In genomic region chr2:97662895-97663625, GRCh38 we compare ENCODE assay signal across 8 cellular contexts. TPM values are rescaled to one million over a fixed set of nuclear protein-coding genes. Genes with fewer than 3 reads are reported as not detected.
DNase-seq lines count a peak whose midpoint lies in the region; ATAC-seq and TF ChIP-seq lines count a peak whose summit lies in the region.

No MANE protein-coding gene starts in this region.

- H3K4me3 Mint-ChIP-seq in activated B cell treated with CpG ODN at 0.5 μM for 24 hours = peak overlapping the region; percentile 91

- POLR2A ChIA-PET in activated B cell treated with CpG ODN at 0.5 μM for 24 hours (lab: Charles Lee) = interaction anchor here (0.9 to 7.5 kb wide), 4 partner anchors 8 to 73 kb away, joined by 4 to 207 read pairs (median 8); partner anchors contain the start of genes ANKRD36B and COX5B

- CTCF ChIA-PET in activated B cell treated with CpG ODN at 0.5 μM for 24 hours (lab: Charles Lee) = interaction anchor here (1.5 to 2.9 kb wide), 3 partner anchors 17 to 73 kb away, joined by 4 to 18 read pairs (median 5); partner anchors contain the start of gene COX5B

- peaks cover 28% of the 10 kb centered on the region for H3K4me1 Mint-ChIP-seq in activated B cell treated with CpG ODN at 0.5 μM for 24 hours

- H3K27ac ChIP-seq in caudate nucleus (ENCODE audit: low read depth, low read length) = peak overlapping the region; percentile 78

- H3K9me3 Mint-ChIP-seq in activated B cell treated with CpG ODN at 0.5 μM for 24 hours = no peaks in the 10 kb centered on the region

- peak overlapping the region; percentile 91 for H3K27ac Mint-ChIP-seq in activated B cell treated with CpG ODN at 0.5 μM for 24 hours

- H3K36me3 Mint-ChIP-seq in activated B cell treated with CpG ODN at 0.5 μM for 24 hours (ENCODE audit: low read depth) = peaks cover 31% of the 10 kb centered on the region

- no peak for TF ChIP-seq CTCF in activated B cell treated with CpG ODN at 0.5 μM for 24 hours (IDR thresholded peaks at IDR 0.05)

- intact Hi-C loops in activated B cell treated with CpG ODN at 0.5 μM for 24 hours (cut with micrococcal nuclease) = loop anchor here (1.0 to 10.0 kb wide), 9 partner anchors 84 to 1829 kb away; partner anchors contain the start of genes ANKRD39, C2orf15, CNNM3 and CNNM4

- DNase-seq in NCI-H1436 (lab: John Stamatoyannopoulos, UW) (peak; percentile 27), NCI-H1436 treated with DMSO at 0.1 percent for 48 hours (lab: John Stamatoyannopoulos, UW) (no peak), NCI-H1092 (lab: John Stamatoyannopoulos, UW) (peak; percentile 26), activated B cell treated with CpG ODN at 0.5 μM for 24 hours (peak; percentile 22), caudate nucleus (lab: John Stamatoyannopoulos, UW) (peak in 49 of 61 donors; percentile 14 to 79 (median 52)), islet precursor cell (peak; percentile 95)
- DNase-seq in stimulated activated CD4-positive, alpha-beta T cell treated with anti-CD3 and anti-CD28 coated beads, Interleukin-12 subunit alpha, Interleukin-12 subunit beta, amount 100 ng/mL, for 48 hours (ENCODE audit: low read depth in 2 of 3, low spot score in 1 of 3) = peak; percentile 81 to 87 (median 82)

- ATAC-seq in HG02623 (IDR thresholded peaks at IDR 0.05; ENCODE audit: unreplicated experiment) (peak; percentile 37), activated B cell treated with CpG ODN at 0.5 μM for 24 hours (ENCODE audit: low read depth) (peak; percentile 35)

- no peaks in the 10 kb centered on the region for H3K27me3 Mint-ChIP-seq in activated B cell treated with CpG ODN at 0.5 μM for 24 hours

RNA-seq across cellular contexts. Expression of gene ACTR1B, which starts 0.8 kb away (rescaled TPM):
- total RNA-seq in activated B cell treated with CpG ODN at 0.5 μM for 24 hours = 55.0 and 55.9 TPM in 2 replicates

RNA-seq across cellular contexts. Expression of gene C2orf92, which starts 6.5 kb away (rescaled TPM):
- total RNA-seq in activated B cell treated with CpG ODN at 0.5 μM for 24 hours = 8.9 and 14.4 TPM in 2 replicates

RNA-seq across cellular contexts. Expression of gene COX5B, which starts 17.2 kb away (rescaled TPM):
- 156 and 183 TPM in 2 replicates for total RNA-seq in activated B cell treated with CpG ODN at 0.5 μM for 24 hours

RNA-seq across cellular contexts. Expression of gene ZAP70, which starts 50.3 kb away (rescaled TPM):
- 2.8 and 4.8 TPM in 2 replicates for total RNA-seq in activated B cell treated with CpG ODN at 0.5 μM for 24 hours
